Comparison of ENCODE assay signal across 11 cellular contexts in the genomic region with DNA sequence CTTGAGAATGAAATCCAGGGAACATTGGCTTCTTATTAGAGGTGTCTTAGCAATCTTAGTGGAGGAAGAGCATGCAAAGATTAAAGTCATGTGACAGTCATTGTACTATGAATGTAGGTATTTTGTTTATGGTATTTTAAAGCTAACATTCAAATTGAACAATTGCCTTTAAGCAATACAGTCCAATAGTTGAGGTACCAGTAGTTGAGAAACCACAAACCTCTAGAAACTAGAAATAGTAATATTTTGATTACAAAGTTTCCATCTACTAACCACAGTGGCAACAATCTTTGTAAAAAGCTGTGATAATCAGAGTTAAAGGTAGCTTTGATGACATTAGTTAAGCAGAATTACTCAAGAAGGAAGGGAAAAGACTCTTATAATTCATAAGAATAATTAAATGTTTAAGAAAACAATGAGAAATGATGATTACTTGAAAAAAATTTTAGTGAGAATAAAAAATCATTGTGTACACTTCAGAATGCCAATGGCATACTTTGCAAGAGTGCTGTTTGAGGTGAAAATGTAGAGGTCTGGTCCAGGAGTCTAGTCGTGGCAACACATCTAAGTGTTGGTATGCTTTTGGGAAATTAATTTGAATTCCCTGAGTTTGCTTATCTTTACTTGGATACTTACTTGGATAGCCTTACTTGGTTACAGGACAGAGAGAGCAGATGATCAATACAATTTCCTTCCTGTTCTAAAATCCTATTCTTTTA.
DNase-seq lines count a peak whose midpoint lies in the region; ATAC-seq and TF ChIP-seq lines count a peak whose summit lies in the region.
"Had no signal": no experiment of that assay in that cellular context is flagged by ENCODE, and none has a peak within 500 bp of the region (broad histone marks: within the 10 kb centered on the region; RNA-seq: fewer than 3 reads in every experiment).

No MANE protein-coding gene starts in this region.

- POLR2A ChIA-PET in GM10248 (lab: Yijun Ruan, JAX): no interaction called here

- ATAC-seq in GM18519 (IDR thresholded peaks at IDR 0.05; ENCODE audit: low FRiP score, unreplicated experiment) (peak; percentile 70), GM19468 (IDR thresholded peaks at IDR 0.05; ENCODE audit: extremely low read depth, unreplicated experiment) (peak; percentile 80), HG02840 (IDR thresholded peaks at IDR 0.05; ENCODE audit: low FRiP score, unreplicated experiment) (peak; percentile 97), HG03432 (IDR thresholded peaks at IDR 0.05; ENCODE audit: unreplicated experiment) (peak; percentile 85)
- no peak for ATAC-seq in activated T-helper 17 cell treated with anti-CD3 and anti-CD28 coated beads, Interleukin-2, amount 50 U/mL, for 72 hours (replicated peaks)
- ATAC-seq: mucosa of descending colon had no signal

- TF ChIP-seq CTCF in type B pancreatic cell (conservative IDR thresholded peaks at IDR 0.05) (no peak), GM10248 (IDR thresholded peaks at IDR 0.05; ENCODE audit: control extremely low read depth, extremely low read depth, low read depth, missing control alignments) (no peak)

- CTCF ChIA-PET in GM10248 (lab: Yijun Ruan, JAX): no interaction called here

- peaks cover 4% of the 10 kb centered on the region for H3K9me3 Mint-ChIP-seq in type B pancreatic cell
- no peaks in the 10 kb centered on the region for H3K9me3 Mint-ChIP-seq in activated T-helper 17 cell treated with anti-CD3 and anti-CD28 coated beads, Interleukin-2, amount 50 U/mL, for 72 hours

- H3K4me3 Mint-ChIP-seq in type B pancreatic cell: no peak overlapping the region
- no peak overlapping the region for H3K4me3 Mint-ChIP-seq in activated T-helper 17 cell treated with anti-CD3 and anti-CD28 coated beads, Interleukin-2, amount 50 U/mL, for 72 hours
- H3K4me3 Mint-ChIP-seq: immature natural killer cell had no signal

- peaks cover 8% of the 10 kb centered on the region for H3K27me3 Mint-ChIP-seq in type B pancreatic cell
- H3K27me3 Mint-ChIP-seq in activated T-helper 17 cell treated with anti-CD3 and anti-CD28 coated beads, Interleukin-2, amount 50 U/mL, for 72 hours: peaks cover 7% of the 10 kb centered on the region

- H3K27ac Mint-ChIP-seq in type B pancreatic cell: no peak overlapping the region
- no peak overlapping the region for H3K27ac Mint-ChIP-seq in activated T-helper 17 cell treated with anti-CD3 and anti-CD28 coated beads, Interleukin-2, amount 50 U/mL, for 72 hours
- H3K27ac Mint-ChIP-seq: immature natural killer cell had no signal

- H3K4me1 Mint-ChIP-seq in type B pancreatic cell (ENCODE audit: unreplicated experiment): no peaks in the 10 kb centered on the region
- no peaks in the 10 kb centered on the region for H3K4me1 Mint-ChIP-seq in activated T-helper 17 cell treated with anti-CD3 and anti-CD28 coated beads, Interleukin-2, amount 50 U/mL, for 72 hours
- H3K4me1 Mint-ChIP-seq: immature natural killer cell had no signal

- DNase-seq in type B pancreatic cell (ENCODE audit: extremely low spot score, unreplicated experiment) (no peak), GM10248 (ENCODE audit: extremely low spot score) (no peak)
- DNase-seq in activated CD4-positive, alpha-beta T cell treated with anti-CD3 and anti-CD28 coated beads, Interleukin-2, amount 50 U/mL, for 48 hours: no peak
- DNase-seq: activated CD4-positive, CD25-positive, alpha-beta regulatory T cell treated with anti-CD3 and anti-CD28 coated beads, Interleukin-2, amount 50 U/mL, for 72 hours; immature natural killer cell; mucosa of descending colon had no signal

- H3K36me3 Mint-ChIP-seq in type B pancreatic cell: no peaks in the 10 kb centered on the region
- no peaks in the 10 kb centered on the region for H3K36me3 Mint-ChIP-seq in activated T-helper 17 cell treated with anti-CD3 and anti-CD28 coated beads, Interleukin-2, amount 50 U/mL, for 72 hours (ENCODE audit: low read depth)
- H3K36me3 Mint-ChIP-seq: immature natural killer cell had no signal
